Comparison of ENCODE assay signal across 1 cellular context in genomic region chr16:81549547-81550411, GRCh38.
TF ChIP-seq lines count a peak whose summit lies in the region.

No MANE protein-coding gene starts in this region.

TF ChIP-seq in HepG2, 621 proteins besides CTCF, POLR2A, EP300 and RAD21 (continued from another document and continues in another):
- TF ChIP-seq ZNF318 (CRISPR knock-in tag; IDR thresholded peaks at IDR 0.05) (no peak), ZNF619 (CRISPR knock-in tag; IDR thresholded peaks at IDR 0.05) (0 out of 2 replicates have a peak, but pooled peaks have one; percentile 69), ZBTB37 (CRISPR knock-in tag; IDR thresholded peaks at IDR 0.05) (no peak), YEATS4 (CRISPR knock-in tag; IDR thresholded peaks at IDR 0.05; ENCODE audit: borderline replicate concordance) (no peak; the same call in 1 of the 2 replicates), ZNF704 (CRISPR knock-in tag; IDR thresholded peaks at IDR 0.05; ENCODE audit: borderline replicate concordance) (no peak), NFYC (CRISPR knock-in tag; IDR thresholded peaks at IDR 0.05) (no peak), ZNF414 (CRISPR knock-in tag; IDR thresholded peaks at IDR 0.05) (peak; percentile 60; the same call in 1 of the 2 replicates), ZNF30 (CRISPR knock-in tag; IDR thresholded peaks at IDR 0.05) (no peak), SETDB1 (CRISPR knock-in tag; IDR thresholded peaks at IDR 0.05; ENCODE audit: borderline replicate concordance) (no peak), HINFP (CRISPR knock-in tag; IDR thresholded peaks at IDR 0.05; ENCODE audit: low read depth) (no peak), NFAT5 (CRISPR knock-in tag; IDR thresholded peaks at IDR 0.05) (peak; percentile 80; the same call in 1 of the 2 replicates), ZNF614 (CRISPR knock-in tag; IDR thresholded peaks at IDR 0.05; ENCODE audit: borderline replicate concordance) (no peak), STAT6 (CRISPR knock-in tag; IDR thresholded peaks at IDR 0.05; ENCODE audit: borderline replicate concordance) (no peak; the same call in 1 of the 2 replicates), ZNF776 (CRISPR knock-in tag; IDR thresholded peaks at IDR 0.05) (no peak), PAXIP1 (CRISPR knock-in tag; conservative IDR thresholded peaks at IDR 0.05) (peak; percentile 83), ZNF746 (CRISPR knock-in tag; IDR thresholded peaks at IDR 0.05) (no peak; the same call in 1 of the 2 replicates), PCBP1 (IDR thresholded peaks at IDR 0.05; ENCODE audit: borderline replicate concordance, low read depth, low read length) (no peak), NFKB2 (CRISPR knock-in tag; IDR thresholded peaks at IDR 0.05; ENCODE audit: borderline replicate concordance) (peak; percentile 75; the same call in 1 of the 2 replicates), CENPBD1 (CRISPR knock-in tag; IDR thresholded peaks at IDR 0.05; ENCODE audit: borderline replicate concordance, low read depth) (no peak), ZFP36L1 (CRISPR knock-in tag; IDR thresholded peaks at IDR 0.05) (no peak), GFI1 (CRISPR knock-in tag; IDR thresholded peaks at IDR 0.05; ENCODE audit: borderline replicate concordance) (no peak; the same call in 1 of the 2 replicates), KAT7 (CRISPR knock-in tag; IDR thresholded peaks at IDR 0.05; ENCODE audit: borderline replicate concordance) (peak; percentile 78), ZNF256 (CRISPR knock-in tag; conservative IDR thresholded peaks at IDR 0.05) (no peak), ZNF740 (CRISPR knock-in tag; IDR thresholded peaks at IDR 0.05) (no peak), NFE2L2 (IDR thresholded peaks at IDR 0.05; ENCODE audit: low read length) (no peak), ZFYVE20 (CRISPR knock-in tag; IDR thresholded peaks at IDR 0.05; ENCODE audit: borderline replicate concordance, low read depth) (no peak)
